Comparison of ENCODE assay signal across 12 cellular contexts in genomic region chr1:200665851-200666250, GRCh38. TPM values are rescaled to one million over a fixed set of nuclear protein-coding genes. Genes with fewer than 3 reads are reported as not detected.
DNase-seq lines count a peak whose midpoint lies in the region; ATAC-seq and TF ChIP-seq lines count a peak whose summit lies in the region.
"Had no signal": no experiment of that assay in that cellular context is flagged by ENCODE, and none has a peak within 500 bp of the region (broad histone marks: within the 10 kb centered on the region; RNA-seq: fewer than 3 reads in every experiment).

No MANE protein-coding gene starts in this region.

- ATAC-seq in GM23338 (no peak), T-helper 17 cell (no peak), GM19328 (IDR thresholded peaks at IDR 0.05; ENCODE audit: unreplicated experiment) (no peak)
- ATAC-seq: activated T-cell treated with anti-CD3 and anti-CD28 coated beads, Interleukin-2, amount 50 U/mL, for 72 hours had no signal

- H3K9me3 ChIP-seq in T-helper 17 cell (ENCODE audit: control insufficient read depth, low read length, poor library complexity, severe bottlenecking) (no peaks in the 10 kb centered on the region), iPS-18a (ENCODE audit: control insufficient read depth, low read depth, low read length) (no peaks in the 10 kb centered on the region), stomach (no peaks in the 10 kb centered on the region)

- H3K27ac ChIP-seq in GM23338 (ENCODE audit: low read depth), result 0 out of 2 replicates have a peak overlapping the region, but pooled peaks have one; percentile 59
- no peak overlapping the region for H3K27ac ChIP-seq in iPS-18a (ENCODE audit: low read length)
- peak overlapping the region in 3 of 5 donors; percentile 15 to 42 (median 31) for H3K27ac ChIP-seq in stomach
- H3K27ac ChIP-seq in caudate nucleus (ENCODE audit: low read depth, low read length), result no peak overlapping the region
- H3K27ac ChIP-seq: hepatocyte had no signal

- H3K4me2 ChIP-seq in GM23338, result peak overlapping the region; percentile 10; the same call in 1 of the 2 replicates
- H3K4me2 ChIP-seq: hepatocyte had no signal

- H3K9me2 ChIP-seq in GM23338 (ENCODE audit: insufficient read depth), result no peaks in the 10 kb centered on the region

- H3K9me3 Mint-ChIP-seq in GM23338, result no peaks in the 10 kb centered on the region
- no peaks in the 10 kb centered on the region for H3K9me3 Mint-ChIP-seq in activated CD4-positive, alpha-beta T cell treated with anti-CD3 and anti-CD28 coated beads, Interleukin-2, amount 10 ng/mL, durations not matched to agents 24 days and 14 days
- H3K9me3 Mint-ChIP-seq: activated T-cell treated with anti-CD3 and anti-CD28 coated beads, Interleukin-2, amount 50 U/mL, for 72 hours had no signal

- H3K36me3 Mint-ChIP-seq in GM23338 (ENCODE audit: low read depth), result peaks cover 18% of the 10 kb centered on the region; the same call in 2 of the 3 replicates
- peaks cover 10% of the 10 kb centered on the region for H3K36me3 Mint-ChIP-seq in T-helper 17 cell (ENCODE audit: low read depth)
- H3K36me3 Mint-ChIP-seq in activated CD4-positive, alpha-beta T cell treated with anti-CD3 and anti-CD28 coated beads, Interleukin-2, amount 10 ng/mL, durations not matched to agents 24 days and 14 days (ENCODE audit: low read depth), result peaks cover 39% of the 10 kb centered on the region

- intact Hi-C loops in stomach (cut with DNase I; ENCODE audit: low total_unique reads), result no loop called here
- intact Hi-C loops in activated CD4-positive, alpha-beta T cell treated with anti-CD3 and anti-CD28 coated beads, Interleukin-2, amount 10 ng/mL, durations not matched to agents 24 days and 14 days (cut with micrococcal nuclease), result loop anchor here (5.0 kb wide), 1 partner anchor 356 kb away; the partner anchor contains the start of gene KIF21B

- WGBS in stomach, 5 donors, result 31 to 51% (median 40%) methylated on average over 2 of the region's 2 CpGs

- no peaks in the 10 kb centered on the region for H4K20me1 ChIP-seq in GM23338 (replicated peaks; ENCODE audit: insufficient read depth)

- peak overlapping the region; percentile 1 for H3K9ac ChIP-seq in iPS-18a (ENCODE audit: low read length)

- TF ChIP-seq EP300 in stomach (IDR thresholded peaks at IDR 0.05), result no peak

- H2AFZ ChIP-seq in GM23338, result no peak overlapping the region
- H2AFZ ChIP-seq: hepatocyte had no signal

- H3K4me3 Mint-ChIP-seq in GM23338 (no peak overlapping the region), T-helper 17 cell (no peak overlapping the region)
- H3K4me3 Mint-ChIP-seq in activated CD4-positive, alpha-beta T cell treated with anti-CD3 and anti-CD28 coated beads, Interleukin-2, amount 10 ng/mL, durations not matched to agents 24 days and 14 days, result no peak overlapping the region

- no peak overlapping the region for H3K4me3 ChIP-seq in GM23338
- H3K4me3 ChIP-seq in iPS-18a (ENCODE audit: low read length), result peak overlapping the region; percentile 3
- H3K4me3 ChIP-seq in stomach, result no peak overlapping the region
- H3K4me3 ChIP-seq: hepatocyte had no signal

- TF ChIP-seq CTCF in GM23338 (conservative IDR thresholded peaks at IDR 0.05; ENCODE audit: low read depth in 2 of 2) (no peak), stomach (IDR thresholded peaks at IDR 0.05) (no peak)

- H3K4me1 Mint-ChIP-seq in GM23338, result peaks cover 28% of the 10 kb centered on the region
- peaks cover 44% of the 10 kb centered on the region for H3K4me1 Mint-ChIP-seq in T-helper 17 cell
- H3K4me1 Mint-ChIP-seq in activated CD4-positive, alpha-beta T cell treated with anti-CD3 and anti-CD28 coated beads, Interleukin-2, amount 10 ng/mL, durations not matched to agents 24 days and 14 days, result peaks cover 31% of the 10 kb centered on the region

- H3K27ac Mint-ChIP-seq in GM23338 (peak overlapping the region; percentile 32; the same call in 1 of the 2 replicates), T-helper 17 cell (peak overlapping the region; percentile 43)
- H3K27ac Mint-ChIP-seq in activated CD4-positive, alpha-beta T cell treated with anti-CD3 and anti-CD28 coated beads, Interleukin-2, amount 10 ng/mL, durations not matched to agents 24 days and 14 days, result no peak overlapping the region
- H3K27ac Mint-ChIP-seq: activated T-cell treated with anti-CD3 and anti-CD28 coated beads, Interleukin-2, amount 50 U/mL, for 72 hours had no signal

- DNase-seq in GM23338 (ENCODE audit: low spot score) (peak; percentile 51), T-helper 17 cell (no peak), stomach (no peak), caudate nucleus (lab: John Stamatoyannopoulos, UW) (no peak)
- DNase-seq in activated CD4-positive, alpha-beta T cell treated with anti-CD3 and anti-CD28 coated beads, Interleukin-2, amount 10 ng/mL, durations not matched to agents 24 days and 14 days, result no peak
- DNase-seq: activated T-cell treated with anti-CD3 and anti-CD28 coated beads, Interleukin-2, amount 50 U/mL, for 72 hours; Kasumi-1; NCI-H2029; SW 1271 had no signal

- TF ChIP-seq POLR2A in stomach (IDR thresholded peaks at IDR 0.05), result no peak

- no peaks in the 10 kb centered on the region; the same call in 1 of the 2 replicates for H3K36me3 ChIP-seq in GM23338 (ENCODE audit: insufficient read depth)
- peaks cover 29% of the 10 kb centered on the region for H3K36me3 ChIP-seq in iPS-18a (ENCODE audit: control insufficient read depth, low read depth, low read length)
- peaks cover 23 to 54% (median 52%) of the 10 kb centered on the region in 4 donors for H3K36me3 ChIP-seq in stomach

- H3K79me2 ChIP-seq in GM23338 (replicated peaks; ENCODE audit: insufficient read depth), result peaks cover 33% of the 10 kb centered on the region

- H3K4me1 ChIP-seq in GM23338 (ENCODE audit: insufficient read depth) (peaks cover 18% of the 10 kb centered on the region), iPS-18a (ENCODE audit: control insufficient read depth, low read depth, low read length) (peaks cover 18% of the 10 kb centered on the region), stomach (peaks cover 10 to 51% (median 29%) of the 10 kb centered on the region in 4 donors)

- no peaks in the 10 kb centered on the region for H3F3A ChIP-seq in GM23338 (replicated peaks; ENCODE audit: low read depth)

- H3K27me3 Mint-ChIP-seq in GM23338 (ENCODE audit: insufficient read depth, low read depth, poor library complexity), result peaks cover 7% of the 10 kb centered on the region
- H3K27me3 Mint-ChIP-seq in T-helper 17 cell, result no peaks in the 10 kb centered on the region
- no peaks in the 10 kb centered on the region for H3K27me3 Mint-ChIP-seq in activated CD4-positive, alpha-beta T cell treated with anti-CD3 and anti-CD28 coated beads, Interleukin-2, amount 10 ng/mL, durations not matched to agents 24 days and 14 days

- H3K27me3 ChIP-seq in GM23338 (ENCODE audit: insufficient read depth) (no peaks in the 10 kb centered on the region), iPS-18a (ENCODE audit: control insufficient read depth, insufficient read depth, low read length) (no peaks in the 10 kb centered on the region), stomach (no peaks in the 10 kb centered on the region)
- H3K27me3 ChIP-seq: hepatocyte had no signal

TF ChIP-seq in GM23338, 12 proteins besides CTCF, POLR2A, EP300 and RAD21 (continues in another document):
- TF ChIP-seq NANOG (IDR thresholded peaks at IDR 0.05; ENCODE audit: borderline replicate concordance), result no peak
- no peak for TF ChIP-seq ZNF331 (CRISPR knock-in tag; IDR thresholded peaks at IDR 0.05; ENCODE audit: low read depth)

RNA-seq across cellular contexts. Expression of gene DDX59, which starts 3.9 kb away (rescaled TPM):
- total RNA-seq in GM23338 (2014; rRNA removed; shearing (Covaris generic)), result 15.3 and 15.7 TPM in 2 replicates
- 12.9 and 14.7 TPM in 2 replicates for polyA plus RNA-seq in GM23338 (2016; fragmentation: Nextera tagmentation; extraction: Ambion mirVana)
- total RNA-seq in T-helper 17 cell, result 10 to 100 TPM; 24.0 to 29.4 TPM
- 10 to 100 TPM; 14.6 to 23.9 (median 22.3) TPM for total RNA-seq in stomach
- polyA plus RNA-seq in stomach, result 10 to 100 TPM; 12.1 to 21.0 (median 18.3) TPM
- 14.0 and 14.3 TPM in 2 replicates for total RNA-seq in activated CD4-positive, alpha-beta T cell treated with anti-CD3 and anti-CD28 coated beads, Interleukin-2, amount 10 ng/mL, durations not matched to agents 24 days and 14 days

RNA-seq across cellular contexts. Expression of gene KIF14, which starts 45.3 kb away (rescaled TPM):
- 22.2 and 23.2 TPM in 2 replicates for total RNA-seq in GM23338 (2014; rRNA removed; shearing (Covaris generic))
- 10.8 and 13.3 TPM in 2 replicates for polyA plus RNA-seq in GM23338 (2016; fragmentation: Nextera tagmentation; extraction: Ambion mirVana)
- under 1 TPM; 0.08 to 0.12 TPM for total RNA-seq in T-helper 17 cell
- 1 to 10 TPM in 2 of 5 donors, under 1 TPM in 3; 0.43 to 2.2 (median 0.87) TPM for total RNA-seq in stomach
- polyA plus RNA-seq in stomach, result under 1 TPM in 2 of 3 donors, not detected in 1; 0.25 to 0.63 TPM
- 11.5 and 11.6 TPM in 2 replicates for total RNA-seq in activated CD4-positive, alpha-beta T cell treated with anti-CD3 and anti-CD28 coated beads, Interleukin-2, amount 10 ng/mL, durations not matched to agents 24 days and 14 days

Comparison
In these comparisons a context has a peak if more than half of its experiments do, and no peak if none do; other contexts are left out.
1. H3K27ac ChIP-seq: peak in GM23338 (single experiment) and stomach (3 of 5); none in iPS-18a (single experiment) and caudate nucleus (single experiment).